18 cellular contexts compared by ENCODE assay signal in the genomic region with DNA sequence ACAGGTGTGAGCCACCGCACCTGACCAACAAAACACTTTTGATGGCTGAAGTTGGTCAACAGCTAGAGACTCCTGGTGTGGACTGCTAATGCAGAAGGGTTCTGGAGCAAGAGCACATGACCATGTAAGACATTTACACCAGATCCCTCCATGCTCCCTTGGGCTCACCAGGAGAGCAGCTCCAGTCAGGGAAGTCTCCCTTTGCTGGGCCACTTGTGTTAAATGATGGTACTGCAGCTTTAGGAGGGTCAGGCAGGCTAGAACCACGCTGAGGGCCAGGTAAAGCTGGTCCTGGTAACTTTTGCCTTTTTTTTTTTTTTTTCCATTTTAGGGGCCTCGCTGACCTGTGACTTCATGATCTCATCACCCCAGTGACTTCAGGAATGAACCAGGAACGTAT.
DNase-seq lines count a peak whose midpoint lies in the region; ATAC-seq and TF ChIP-seq lines count a peak whose summit lies in the region.
"Had no signal": no experiment of that assay in that cellular context is flagged by ENCODE, and none has a peak within 500 bp of the region (broad histone marks: within the 10 kb centered on the region; RNA-seq: fewer than 3 reads in every experiment).

No MANE protein-coding gene starts in this region.

- H3K36me3 ChIP-seq in esophagus (ENCODE audit: control insufficient read depth in 2 of 2, insufficient read depth in 2 of 2, low read length in 1 of 2) (no peaks in the 10 kb centered on the region), neuronal stem cell (replicated peaks in 1 of 2; ENCODE audit: control insufficient read depth in 2 of 2, insufficient read depth in 2 of 2, low read length in 2 of 2) (no peaks in the 10 kb centered on the region), transverse colon (no peaks in the 10 kb centered on the region)

- no peak for TF ChIP-seq EP300 in transverse colon (IDR thresholded peaks at IDR 0.05; ENCODE audit: low read depth)

- CTCF ChIA-PET in T-cell (lab: Charles Lee): no interaction called here

- H3K36me3 Mint-ChIP-seq in T-cell: no peaks in the 10 kb centered on the region
- H3K36me3 Mint-ChIP-seq: CD4-positive, CD25-positive, alpha-beta regulatory T cell; IgD-negative memory B cell had no signal

- H3K9ac ChIP-seq in neuronal stem cell (ENCODE audit: low read depth, low read length, poor library complexity): no peak overlapping the region

- no peak overlapping the region for H2BK12ac ChIP-seq in neuronal stem cell (ENCODE audit: low read length)

- H3K4me1 Mint-ChIP-seq in T-cell: no peaks in the 10 kb centered on the region
- H3K4me1 Mint-ChIP-seq: IgD-negative memory B cell had no signal

- WGBS in esophagus, 2 donors: 79 to 82% methylated on average over 4 of the region's 4 CpGs
- WGBS in neuronal stem cell (ENCODE audit: extremely low coverage in 2 of 2, insufficient read length in 2 of 2, insufficient replicate concordance in 1 of 2), 2 donors: no CpG with 5 or more reads among the region's 4 CpGs
- WGBS in transverse colon (ENCODE audit: low coverage in 1 of 2), 2 donors: 77 to 89% methylated on average over 2 to 4 of the region's 4 CpGs

- H2BK5ac ChIP-seq in neuronal stem cell (ENCODE audit: low read length): no peak overlapping the region

- no peak for TF ChIP-seq CTCF in transverse colon (IDR thresholded peaks at IDR 0.05)

- H2AFZ ChIP-seq in neuronal stem cell (ENCODE audit: low read length): no peak overlapping the region

- H3K9me3 ChIP-seq in esophagus (ENCODE audit: control insufficient read depth in 2 of 2, insufficient read depth in 1 of 2, low read depth in 1 of 2, low read length in 1 of 2) (no peaks in the 10 kb centered on the region), neuronal stem cell (replicated peaks in 1 of 2; ENCODE audit: control insufficient read depth in 2 of 2, insufficient read depth in 1 of 2, low read depth in 1 of 2, low read length in 2 of 2) (no peaks in the 10 kb centered on the region), transverse colon (peaks cover 0 to 4% of the 10 kb centered on the region in 2 donors)

- peak overlapping the region; percentile 67 to 83 for H3K27ac ChIP-seq in esophagus (ENCODE audit: low read depth in 2 of 2, low read length in 1 of 2)
- H3K27ac ChIP-seq in neuronal stem cell (replicated peaks; ENCODE audit: low read length): peak overlapping the region; percentile 100
- peak overlapping the region; percentile 70 to 87 (median 82) for H3K27ac ChIP-seq in transverse colon

- no peak overlapping the region for H3K4me3 Mint-ChIP-seq in T-cell
- H3K4me3 Mint-ChIP-seq: activated CD8-positive, alpha-beta T cell treated with anti-CD3 and anti-CD28 coated beads for 36 hours; CD4-positive, CD25-positive, alpha-beta regulatory T cell; IgD-negative memory B cell; mesothelial cell of epicardium had no signal

- H2AK5ac ChIP-seq in neuronal stem cell (ENCODE audit: low read depth, low read length): no peak overlapping the region

- H4K91ac ChIP-seq in neuronal stem cell (ENCODE audit: low read depth, low read length, poor library complexity): no peak overlapping the region

- peaks cover 0 to 3% (median 3%) of the 10 kb centered on the region in 3 donors for H3K9me3 Mint-ChIP-seq in T-cell

- DNase-seq in NCI-H82 (lab: John Stamatoyannopoulos, UW): peak; percentile 8
- DNase-seq in NCI-H82 treated with DMSO at 0.1 percent for 48 hours (lab: John Stamatoyannopoulos, UW; ENCODE audit: unreplicated experiment): no peak
- DNase-seq in neuronal stem cell (ENCODE audit: low spot score): no peak
- DNase-seq in transverse colon: no peak
- DNase-seq in T-cell: no peak
- DNase-seq in D341Med (ENCODE audit: low spot score): no peak
- DNase-seq: 8988T; activated CD8-positive, alpha-beta T cell treated with anti-CD3 and anti-CD28 coated beads for 36 hours; activated effector memory CD4-positive, alpha-beta T cell treated with Interleukin-2 at 50 U/mL for 16 hours; CD4-positive, CD25-positive, alpha-beta regulatory T cell; NCI-H1048; NCI-H2171 treated with DMSO at 0.1 percent for 48 hours; NK-92 treated with Interleukin-12 subunit alpha and Interleukin-12 subunit beta, amount 100 ng/mL, for 24 hours; SHP77 treated with DMSO at 0.1 percent for 48 hours had no signal

- H2BK15ac ChIP-seq in neuronal stem cell (ENCODE audit: low read length): no peak overlapping the region

- H3K4ac ChIP-seq in neuronal stem cell (ENCODE audit: low read length): no peak overlapping the region

- peak overlapping the region; percentile 81 for H3K18ac ChIP-seq in neuronal stem cell (ENCODE audit: low read length)

- H3K4me1 ChIP-seq in esophagus (ENCODE audit: control insufficient read depth in 2 of 2, insufficient read depth in 2 of 2, low read length in 1 of 2) (peaks cover 0 to 5% of the 10 kb centered on the region in 2 donors), neuronal stem cell (ENCODE audit: control insufficient read depth in 2 of 2, insufficient read depth in 1 of 2, low read depth in 1 of 2, low read length in 2 of 2) (peaks cover 3 to 21% of the 10 kb centered on the region in 2 donors), transverse colon (peaks cover 16 to 46% (median 27%) of the 10 kb centered on the region in 4 donors)

- H3K27me3 Mint-ChIP-seq in T-cell: peaks cover 0 to 4% of the 10 kb centered on the region in 2 donors
- H3K27me3 Mint-ChIP-seq: activated CD8-positive, alpha-beta T cell treated with anti-CD3 and anti-CD28 coated beads for 36 hours had no signal

- H4K8ac ChIP-seq in neuronal stem cell (ENCODE audit: low read depth, low read length): no peak overlapping the region

- no peak overlapping the region for H3K23ac ChIP-seq in neuronal stem cell (ENCODE audit: low read depth, low read length, poor library complexity)

- H3K14ac ChIP-seq in neuronal stem cell (ENCODE audit: low read length): no peak overlapping the region

- no peak overlapping the region for H2BK120ac ChIP-seq in neuronal stem cell (ENCODE audit: low read depth, low read length)

- H3K4me2 ChIP-seq in neuronal stem cell (ENCODE audit: insufficient read depth, low read length, poor library complexity, severe bottlenecking): no peak overlapping the region

- H3K27ac Mint-ChIP-seq in T-cell: no peak overlapping the region
- H3K27ac Mint-ChIP-seq: activated CD8-positive, alpha-beta T cell treated with anti-CD3 and anti-CD28 coated beads for 36 hours; CD4-positive, CD25-positive, alpha-beta regulatory T cell; IgD-negative memory B cell had no signal

- no peaks in the 10 kb centered on the region for H3K27me3 ChIP-seq in esophagus (ENCODE audit: control insufficient read depth in 1 of 2, insufficient read depth in 2 of 2, low read length in 2 of 2)
- no peaks in the 10 kb centered on the region for H3K27me3 ChIP-seq in neuronal stem cell (ENCODE audit: control insufficient read depth in 3 of 3, insufficient read depth in 3 of 3, low read depth in 1 of 3, low read length in 3 of 3)
- no peaks in the 10 kb centered on the region for H3K27me3 ChIP-seq in transverse colon

- intact Hi-C loops in transverse colon (cut with DNase I; ENCODE audit: low total_unique reads): loop anchor here (10.0 kb wide), 1 partner anchor 86 kb away; no protein-coding TSS in a partner anchor

- in situ Hi-C loops in transverse colon (cut with MboI; ENCODE audit: low pct_ligation_motif_present in 1 of 4, low pct_unique_long_range_greater_than_20kb in 1 of 4, low sequenced_read_pairs in 3 of 4): no loop called here

- TF ChIP-seq POLR2A in transverse colon (IDR thresholded peaks at IDR 0.05): no peak

- H3K4me3 ChIP-seq in esophagus (ENCODE audit: low read depth in 1 of 2, low read length in 2 of 2) (no peak overlapping the region), neuronal stem cell (ENCODE audit: low read length in 2 of 2) (no peak overlapping the region), transverse colon (no peak overlapping the region)

- POLR2A ChIA-PET in T-cell (lab: Charles Lee): no interaction called here

- no peak for ATAC-seq in T-cell (replicated peaks in 1 of 4)
- ATAC-seq in GM21423 (IDR thresholded peaks at IDR 0.05; ENCODE audit: unreplicated experiment): no peak
- ATAC-seq: activated CD8-positive, alpha-beta T cell treated with anti-CD3 and anti-CD28 coated beads for 36 hours had no signal

- no peaks in the 10 kb centered on the region for H3K79me1 ChIP-seq in neuronal stem cell (ENCODE audit: low read depth, low read length)
